In the genomic region with DNA sequence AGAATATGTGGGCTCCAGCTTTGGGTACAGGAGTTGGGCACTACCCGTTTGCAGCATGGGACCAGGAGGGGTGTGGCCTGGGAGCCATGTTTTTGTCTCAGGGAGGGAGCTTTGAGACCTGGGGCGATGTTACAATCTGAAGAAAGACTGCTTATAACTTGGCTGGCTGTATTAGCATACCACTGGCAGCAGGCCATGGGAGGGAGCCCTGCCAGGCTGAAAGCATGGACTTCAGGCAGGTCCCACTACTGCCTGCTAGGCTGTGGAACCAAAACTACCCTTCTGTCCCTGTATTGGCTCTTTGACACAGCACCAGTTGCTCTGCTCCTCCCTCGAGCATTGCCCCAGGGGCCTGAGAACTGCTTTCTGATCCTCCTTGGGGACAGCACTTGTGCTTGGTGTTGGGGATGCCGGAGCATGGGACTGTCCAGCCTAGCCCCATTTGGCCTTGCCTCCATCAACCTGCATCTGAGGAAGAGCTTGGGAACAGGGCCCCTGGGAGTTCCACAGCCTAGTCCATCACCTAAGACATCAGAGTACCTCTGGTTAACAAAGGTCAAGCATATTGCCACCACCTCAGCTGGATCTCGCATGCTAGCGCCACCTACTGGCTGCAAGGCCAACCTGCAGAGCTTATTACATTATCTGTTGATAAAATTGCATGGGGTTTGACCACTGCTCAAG, we compare ENCODE assay signal across 8 cellular contexts.
DNase-seq lines count a peak whose midpoint lies in the region; ATAC-seq and TF ChIP-seq lines count a peak whose summit lies in the region.

No MANE protein-coding gene starts in this region.

- peaks cover 34% of the 10 kb centered on the region for H3K9me3 Mint-ChIP-seq in GM23338

- H3K27me3 Mint-ChIP-seq in GM23338 (ENCODE audit: insufficient read depth, low read depth, poor library complexity), result peaks cover 5% of the 10 kb centered on the region

- H3K36me3 ChIP-seq in GM23338 (ENCODE audit: insufficient read depth) (no peaks in the 10 kb centered on the region), adrenal gland (replicated peaks in 1 of 2) (no peaks in the 10 kb centered on the region), thyroid gland (no peaks in the 10 kb centered on the region)

- no peaks in the 10 kb centered on the region for H4K20me1 ChIP-seq in GM23338 (replicated peaks; ENCODE audit: insufficient read depth)

- no peak overlapping the region for H3K4me3 Mint-ChIP-seq in GM23338

- intact Hi-C loops in adrenal gland (cut with DNase I) (no loop called here), thyroid gland (cut with DNase I) (no loop called here)

- H3K27me3 ChIP-seq in GM23338 (ENCODE audit: insufficient read depth) (no peaks in the 10 kb centered on the region), adrenal gland (no peaks in the 10 kb centered on the region), thyroid gland (no peaks in the 10 kb centered on the region)

- H3K36me3 Mint-ChIP-seq in GM23338 (ENCODE audit: low read depth), result peaks cover 33% of the 10 kb centered on the region; the same call in 2 of the 3 replicates

- 40 to 72% (median 54%) methylated on average over 4 to 6 of the region's 6 CpGs for WGBS in adrenal gland, 4 donors
- WGBS in thyroid gland, 2 donors, result 15 to 24% methylated on average over 5 to 6 of the region's 6 CpGs

- H3K9me3 ChIP-seq in adrenal gland (replicated peaks in 1 of 3) (peaks cover 0 to 10% (median 3%) of the 10 kb centered on the region in 3 donors), thyroid gland (no peaks in the 10 kb centered on the region)

- TF ChIP-seq POLR2A in adrenal gland (IDR thresholded peaks at IDR 0.05), result no peak
- no peak for TF ChIP-seq POLR2A in thyroid gland (IDR thresholded peaks at IDR 0.05)

- H3K4me2 ChIP-seq in GM23338, result no peak overlapping the region

- no peaks in the 10 kb centered on the region for H3K9me2 ChIP-seq in GM23338 (ENCODE audit: insufficient read depth)

- H3F3A ChIP-seq in GM23338 (replicated peaks; ENCODE audit: low read depth), result no peaks in the 10 kb centered on the region

- ATAC-seq in GM23338, result peak; percentile 98

- H3K4me3 ChIP-seq in GM23338 (no peak overlapping the region), adrenal gland (no peak overlapping the region), thyroid gland (replicated peaks in 1 of 3) (no peak overlapping the region)

- TF ChIP-seq CTCF in GM23338 (conservative IDR thresholded peaks at IDR 0.05; ENCODE audit: low read depth in 2 of 2) (peak; percentile 94 to 98), adrenal gland (IDR thresholded peaks at IDR 0.05) (peak in 5 of 6 experiments; percentile 15 to 48 (median 47)), thyroid gland (IDR thresholded peaks at IDR 0.05) (peak; percentile 22 to 64 (median 46))

- peaks cover 24% of the 10 kb centered on the region for H3K79me2 ChIP-seq in GM23338 (replicated peaks; ENCODE audit: insufficient read depth)

- peaks cover 9% of the 10 kb centered on the region; the same call in 2 of the 3 replicates for H3K4me1 Mint-ChIP-seq in GM23338

- no peaks in the 10 kb centered on the region for H3K4me1 ChIP-seq in GM23338 (ENCODE audit: insufficient read depth)
- no peaks in the 10 kb centered on the region for H3K4me1 ChIP-seq in adrenal gland (replicated peaks in 1 of 2)
- H3K4me1 ChIP-seq in thyroid gland, result peaks cover 0 to 6% of the 10 kb centered on the region in 2 donors

- no peak overlapping the region for H3K27ac Mint-ChIP-seq in GM23338

- in situ Hi-C loops in G401 (cut with HindIII; ENCODE audit: low sequenced_read_pairs), result no loop called here

- DNase-seq in G401 (ENCODE audit: low spot score) (peak; percentile 11), GM23338 (ENCODE audit: low spot score) (peak; percentile 83), NCI-H748 (lab: John Stamatoyannopoulos, UW; ENCODE audit: unreplicated experiment) (peak; percentile 40), adrenal gland (peak; percentile 42 to 75 (median 50)), kidney tubule cell (ENCODE audit: low spot score) (peak; percentile 33), thyroid gland (peak; percentile 85 to 93), DMS79 (lab: John Stamatoyannopoulos, UW) (no peak), NCI-H2171 treated with DMSO at 0.1 percent for 48 hours (lab: John Stamatoyannopoulos, UW) (no peak)

- H3K27ac ChIP-seq in GM23338 (ENCODE audit: low read depth) (no peak overlapping the region), adrenal gland (no peak overlapping the region), thyroid gland (no peak overlapping the region)

- no peak overlapping the region for H2AFZ ChIP-seq in GM23338

TF ChIP-seq in GM23338, 12 proteins besides CTCF, POLR2A, EP300 and RAD21:
- TF ChIP-seq ZNF331 (CRISPR knock-in tag; IDR thresholded peaks at IDR 0.05; ENCODE audit: low read depth) (no peak), ZNF114 (CRISPR knock-in tag; IDR thresholded peaks at IDR 0.05) (no peak)

Comparison
In these comparisons a context has a peak if more than half of its experiments do, and no peak if none do; other contexts are left out.
1. DNase-seq: peak in G401 (single experiment), GM23338 (single experiment), NCI-H748 (single experiment), adrenal gland (7 of 7), kidney tubule cell (single experiment) and thyroid gland (2 of 2); none in DMS79 (single experiment) and NCI-H2171 treated with DMSO at 0.1 percent for 48 hours (single experiment).
2. Peak in every context shown above with its lines, with median percentiles within 50 percentile points of each other: CTCF ChIP-seq.